Comparison of ENCODE assay signal across 8 cellular contexts in the genomic region with DNA sequence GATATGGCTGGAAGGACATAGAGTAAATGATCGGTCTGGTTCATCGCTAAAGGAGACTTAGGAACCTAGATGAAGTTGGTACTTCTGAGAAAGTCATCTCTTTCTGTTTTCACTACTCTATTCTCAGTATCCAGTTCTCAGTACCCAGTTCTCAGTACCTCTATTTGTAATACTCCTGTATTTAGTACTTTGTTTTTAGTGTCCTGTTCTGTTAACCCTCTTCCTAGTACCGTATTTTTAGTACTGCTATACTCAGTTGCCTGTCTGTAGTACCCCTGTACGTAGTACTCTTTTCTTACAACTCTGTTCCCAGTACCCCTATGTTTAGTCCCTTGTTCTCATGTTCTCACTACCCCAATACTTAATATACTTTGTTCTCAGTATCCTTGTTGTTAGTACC. TPM values are rescaled to one million over a fixed set of nuclear protein-coding genes. Genes with fewer than 3 reads are reported as not detected.
DNase-seq lines count a peak whose midpoint lies in the region; ATAC-seq and TF ChIP-seq lines count a peak whose summit lies in the region.

No MANE protein-coding gene starts in this region.

- no peak for DNase-seq in activated naive CD4-positive, alpha-beta T cell treated with anti-CD3 and anti-CD28 coated beads, Interleukin-2, amount 50 U/mL, for 72 hours (ENCODE audit: low spot score in 2 of 2)
- DNase-seq in mesothelial cell of epicardium (ENCODE audit: low spot score in 2 of 2, unreplicated experiment in 2 of 2) (no peak), NCI-H1436 treated with DMSO at 0.1 percent for 48 hours (lab: John Stamatoyannopoulos, UW) (no peak), NCI-H526 treated with DMSO at 0.1 percent for 48 hours (lab: John Stamatoyannopoulos, UW) (no peak)
- no peak for DNase-seq in effector CD8-positive, alpha-beta T cell (lab: John Stamatoyannopoulos, UW)

- peaks cover 7% of the 10 kb centered on the region; the same call in 1 of the 2 replicates for H3K36me3 ChIP-seq in BLaER1

- peaks cover 16 to 18% of the 10 kb centered on the region in 2 donors for H3K36me3 Mint-ChIP-seq in activated naive CD4-positive, alpha-beta T cell treated with anti-CD3 and anti-CD28 coated beads, Interleukin-2, amount 50 U/mL, for 72 hours
- H3K36me3 Mint-ChIP-seq in mesothelial cell of epicardium: no peaks in the 10 kb centered on the region

- no peaks in the 10 kb centered on the region for H3K27me3 Mint-ChIP-seq in mesothelial cell of epicardium (ENCODE audit: low read depth)

- H3K9me3 Mint-ChIP-seq in activated naive CD4-positive, alpha-beta T cell treated with anti-CD3 and anti-CD28 coated beads, Interleukin-2, amount 50 U/mL, for 72 hours: no peaks in the 10 kb centered on the region
- no peaks in the 10 kb centered on the region for H3K9me3 Mint-ChIP-seq in mesothelial cell of epicardium

- no peak for TF ChIP-seq CTCF in mesothelial cell of epicardium (IDR thresholded peaks at IDR 0.05; ENCODE audit: unreplicated experiment)

- H3K27ac ChIP-seq in BLaER1: peak overlapping the region; percentile 87

- no peaks in the 10 kb centered on the region for H3K9me3 ChIP-seq in BLaER1

- peaks cover 56% of the 10 kb centered on the region for H4K20me1 ChIP-seq in BLaER1

- peaks cover 36% of the 10 kb centered on the region for H3K4me1 ChIP-seq in BLaER1

- H3K4me3 Mint-ChIP-seq in mesothelial cell of epicardium: peak overlapping the region; percentile 81

- H3K4me2 ChIP-seq in BLaER1: peak overlapping the region; percentile 96

- no peaks in the 10 kb centered on the region for H3K27me3 ChIP-seq in BLaER1

- peaks cover 44% of the 10 kb centered on the region for H3K4me1 Mint-ChIP-seq in mesothelial cell of epicardium

- H3K9ac ChIP-seq in BLaER1: peak overlapping the region; percentile 86

- peak; percentile 27 for ATAC-seq in GM19324 (IDR thresholded peaks at IDR 0.05; ENCODE audit: low FRiP score, unreplicated experiment)
- ATAC-seq in HG03378 (IDR thresholded peaks at IDR 0.05; ENCODE audit: unreplicated experiment): peak; percentile 61
- ATAC-seq in activated naive CD4-positive, alpha-beta T cell treated with anti-CD3 and anti-CD28 coated beads, Interleukin-2, amount 50 U/mL, for 72 hours: peak; percentile 60 to 77

- H3K27ac Mint-ChIP-seq in activated naive CD4-positive, alpha-beta T cell treated with anti-CD3 and anti-CD28 coated beads, Interleukin-2, amount 50 U/mL, for 72 hours: peak overlapping the region; percentile 91 to 92
- peak overlapping the region; percentile 92 for H3K27ac Mint-ChIP-seq in mesothelial cell of epicardium

- H3K4me3 ChIP-seq in BLaER1: peak overlapping the region; percentile 83

RNA-seq across cellular contexts. Expression of gene RFXAP, which starts 1.2 kb away (rescaled TPM):
- total RNA-seq in activated naive CD4-positive, alpha-beta T cell treated with anti-CD3 and anti-CD28 coated beads, Interleukin-2, amount 50 U/mL, for 72 hours: 10 to 100 TPM in 1 of 2 donors, 1 to 10 TPM in 1; 5.7 to 16.9 TPM
- total RNA-seq in mesothelial cell of epicardium: 13.6 to 14.1 TPM (median 14.0 TPM) in 3 replicates
